ENCODE assay signal across 9 cellular contexts in genomic region chr2:197286805-197287595, GRCh38. TPM values are rescaled to one million over a fixed set of nuclear protein-coding genes. Genes with fewer than 3 reads are reported as not detected.
A peak's percentile ranks its signal among the peaks of the same experiment; 100 is the strongest.
DNase-seq lines count a peak whose midpoint lies in the region; ATAC-seq, FAIRE-seq and TF ChIP-seq lines count a peak whose summit lies in the region.
"Had no signal": no experiment of that assay in that cellular context is flagged by ENCODE, and none has a peak within 500 bp of the region (broad histone marks: within the 10 kb centered on the region; RNA-seq: fewer than 3 reads in every experiment).

No MANE protein-coding gene starts in this region.

- peaks cover 36% of the 10 kb centered on the region for H3K36me3 Mint-ChIP-seq in activated T-cell treated with anti-CD3 and anti-CD28 coated beads, Interleukin-2, amount 50 U/mL, for 24 hours (ENCODE audit: low read depth)

- intact Hi-C loops in K562 (cut with micrococcal nuclease) (no loop called here), upper lobe of right lung (cut with DNase I) (no loop called here)

- H3K27ac Mint-ChIP-seq in activated T-cell treated with anti-CD3 and anti-CD28 coated beads, Interleukin-2, amount 50 U/mL, for 24 hours = peak overlapping the region; percentile 98

- no peak for FAIRE-seq in K562 (lab: Jason Lieb, UNC)
- FAIRE-seq: G401.6 had no signal

- peak; percentile 92 for ATAC-seq in HG02642 (IDR thresholded peaks at IDR 0.05; ENCODE audit: poor library complexity, unreplicated experiment)
- no peak for ATAC-seq in K562
- peak; percentile 80 for ATAC-seq in upper lobe of right lung

- H3K27me3 ChIP-seq in K562 (ENCODE audit: control insufficient read depth in 2 of 2, insufficient read depth in 2 of 2, low read length in 2 of 2) (no peaks in the 10 kb centered on the region; a peak in 1 of 5 replicates), kidney epithelial cell (ENCODE audit: control insufficient read depth, insufficient read depth, low read length) (no peaks in the 10 kb centered on the region), upper lobe of right lung (no peaks in the 10 kb centered on the region)

- H3K9ac ChIP-seq in K562 (ENCODE audit: insufficient read depth in 1 of 2, low read depth in 2 of 2, low read length in 2 of 2) = no peak overlapping the region

- WGBS in K562 (ENCODE audit: insufficient coverage, low coverage, missing lambda C conversion rate) = 2% methylated on average over 8 of the region's 8 CpGs

- TF ChIP-seq CTCF in K562 (IDR thresholded peaks at IDR 0.05 in 2 of 3, conservative IDR thresholded peaks at IDR 0.05 in 1 of 3; ENCODE audit: insufficient read depth in 2 of 3, low read depth in 1 of 3, low read length in 3 of 3) (no peak), kidney epithelial cell (IDR thresholded peaks at IDR 0.05; ENCODE audit: insufficient read depth, low read length, poor library complexity, severe bottlenecking) (no peak), upper lobe of right lung (IDR thresholded peaks at IDR 0.05) (no peak)

- BruUV-seq in K562 (replicated peaks; lab: Mats Ljungman, UMichigan) = no TSS peak

- no peak for TF ChIP-seq POLR2A in K562 (conservative IDR thresholded peaks at IDR 0.05)

- no peak overlapping the region for H3K4me3 ChIP-seq in K562
- no peak overlapping the region for H3K4me3 ChIP-seq in kidney epithelial cell (ENCODE audit: low read depth, low read length)
- no peak overlapping the region for H3K4me3 ChIP-seq in upper lobe of right lung

- no peaks in the 10 kb centered on the region for H3K9me1 ChIP-seq in K562 (ENCODE audit: control insufficient read depth, insufficient read depth, low read length)

- H3K27ac ChIP-seq in K562 (ENCODE audit: extremely low read depth, low read depth, low read length) (no peak overlapping the region), upper lobe of right lung (peak overlapping the region; percentile 14)

- H3K4me1 ChIP-seq in K562 (replicated peaks in 1 of 2; ENCODE audit: control insufficient read depth in 2 of 2, insufficient read depth in 2 of 2, low read length in 2 of 2) = no peaks in the 10 kb centered on the region
- H3K4me1 ChIP-seq in upper lobe of right lung = peaks cover 27% of the 10 kb centered on the region

- CTCF ChIA-PET in K562 (lab: Yijun Ruan, JAX; ENCODE audit: low intra/inter-chr PET ratio) = no interaction called here

- H3K4me3 Mint-ChIP-seq in activated T-cell treated with anti-CD3 and anti-CD28 coated beads, Interleukin-2, amount 50 U/mL, for 24 hours = peak overlapping the region; percentile 63

- TF ChIP-seq RAD21 in K562 (CRISPR knock-in tag; conservative IDR thresholded peaks at IDR 0.05 in 1 of 2, IDR thresholded peaks at IDR 0.05 in 1 of 2) = no peak

- H3K4me2 ChIP-seq in K562 (ENCODE audit: insufficient read depth, low read length) = no peak overlapping the region

- no peak overlapping the region for H2AFZ ChIP-seq in K562 (ENCODE audit: low read depth, low read length)

- no peak for TF ChIP-seq EP300 in K562 (IDR thresholded peaks at IDR 0.05; ENCODE audit: low read length)

- H3K79me2 ChIP-seq in K562 (ENCODE audit: control insufficient read depth, insufficient read depth, low read length) = no peaks in the 10 kb centered on the region

- H3K9me3 ChIP-seq in K562 (replicated peaks; ENCODE audit: control insufficient read depth, insufficient read depth, low read depth, low read length) (no peaks in the 10 kb centered on the region), upper lobe of right lung (no peaks in the 10 kb centered on the region)

- no peaks in the 10 kb centered on the region for H3K36me3 ChIP-seq in K562 (ENCODE audit: control insufficient read depth, insufficient read depth, low read length)
- no peaks in the 10 kb centered on the region for H3K36me3 ChIP-seq in kidney epithelial cell (ENCODE audit: control insufficient read depth, insufficient read depth, low read length)
- no peaks in the 10 kb centered on the region for H3K36me3 ChIP-seq in upper lobe of right lung

- peaks cover 84% of the 10 kb centered on the region for H3K4me1 Mint-ChIP-seq in activated T-cell treated with anti-CD3 and anti-CD28 coated beads, Interleukin-2, amount 50 U/mL, for 24 hours (ENCODE audit: low read depth)

- no peak for DNase-seq in activated T-cell treated with anti-CD3 and anti-CD28 coated beads, Interleukin-2, amount 50 U/mL, for 24 hours
- no peak for DNase-seq in activated T-cell treated with anti-CD3 and anti-CD28 coated beads, Interleukin-2, amount 50 U/mL, for 48 hours
- DNase-seq in NCI-H226 = peak; percentile 80
- no peak for DNase-seq in K562 (ENCODE audit: extremely low read depth in 1 of 4, low spot score in 3 of 4)
- DNase-seq in kidney epithelial cell (ENCODE audit: low read depth) = peak; percentile 63
- no peak for DNase-seq in upper lobe of right lung
- no peak for DNase-seq in UCSD-AML1 (lab: John Stamatoyannopoulos, UW; ENCODE audit: unreplicated experiment)

- no peaks in the 10 kb centered on the region for H3K27me3 Mint-ChIP-seq in activated T-cell treated with anti-CD3 and anti-CD28 coated beads, Interleukin-2, amount 50 U/mL, for 24 hours

- H4K20me1 ChIP-seq in K562 (replicated peaks; ENCODE audit: control insufficient read depth, insufficient read depth, low read length) = no peaks in the 10 kb centered on the region

- POLR2A ChIA-PET in K562 (lab: Yijun Ruan, JAX) = no interaction called here

- in situ Hi-C loops in K562 (cut with MboI) = no loop called here

- peaks cover 5% of the 10 kb centered on the region for H3K9me3 Mint-ChIP-seq in activated T-cell treated with anti-CD3 and anti-CD28 coated beads, Interleukin-2, amount 50 U/mL, for 24 hours

TF ChIP-seq in K562, 482 proteins besides CTCF, POLR2A, EP300 and RAD21:
- TF ChIP-seq CREM (IDR thresholded peaks at IDR 0.05; ENCODE audit: low read depth) = 0 out of 2 replicates have a peak, but pooled peaks have one; percentile 36
- no peak for TF ChIP-seq ATF1 (CRISPR knock-in tag; IDR thresholded peaks at IDR 0.05)
- peak; percentile 80 for TF ChIP-seq ATF1 (tag; IDR thresholded peaks at IDR 0.05)
- TF ChIP-seq SRSF1 (IDR thresholded peaks at IDR 0.05; ENCODE audit: low read depth, low read length) = no peak

RNA-seq across cellular contexts. Expression of gene ANKRD44, which starts 23.6 kb away (rescaled TPM):
- 0.30 and 0.33 TPM in 2 replicates for total RNA-seq in K562 (2011; cell fraction: chromatin; rRNA removed; ENCODE audit: low replicate concordance)
- not detected in 2 replicates for total RNA-seq in K562 (2011; cell fraction: nucleolus; rRNA removed)
- total RNA-seq in K562 (2011; cell fraction: nucleoplasm; rRNA removed) = not detected in 2 replicates
- total RNA-seq in K562 (2014; rRNA removed) (0.08 TPM in 1 of 2 replicates, not detected in the other), K562 (2014; rRNA removed; fragmentation: Illumina TruSeq; extraction: Trizol) (not detected in 2 replicates), K562 (2015; rRNA removed; fragmentation: Illumina TruSeq; extraction: Trizol) (0.04 TPM in 2 replicates), K562 (2021) (0.25 and 0.64 TPM in 2 replicates), kidney epithelial cell (2.4 and 4.3 TPM in 2 replicates), upper lobe of right lung (51.4 TPM)
- polyA plus RNA-seq in K562 (2011; rRNA removed) (0.04 TPM in 2 replicates), K562 (2014; fragmentation: Illumina TruSeq; extraction: Trizol) (0.01 and 0.03 TPM in 2 replicates), K562 (2014; fragmentation: Nextera tagmentation; extraction: Ambion mirVana) (under 1 TPM in 1 of 2 experiments, not detected in 1; 0.10 TPM), K562 (2014; rRNA removed) (0.09 TPM in 1 of 2 replicates, not detected in the other)
- 0.03 TPM in 1 of 2 replicates, not detected in the other for polyA plus RNA-seq in K562 (2011; cell fraction: cytosol; rRNA removed)
- 0.37 and 0.52 TPM in 2 replicates for polyA plus RNA-seq in K562 (2011; cell fraction: nucleus; rRNA removed)
- polyA plus RNA-seq in K562 (2012) = 0.01 and 0.37 TPM in 2 replicates
- 0.11 TPM in 1 of 2 replicates, not detected in the other for polyA minus RNA-seq in K562 (2011; rRNA and poly(A)+ RNA removed)
- not detected in 2 replicates for polyA minus RNA-seq in K562 (2011; cell fraction: cytosol; rRNA and poly(A)+ RNA removed)
- polyA minus RNA-seq in K562 (2011; cell fraction: nucleus; rRNA and poly(A)+ RNA removed) = not detected in 2 replicates

Comparison
In these comparisons a context has a peak if more than half of its experiments do, and no peak if none do; other contexts are left out.
1. DNase-seq: peak in NCI-H226 (single experiment) and kidney epithelial cell (single experiment); none in activated T-cell treated with anti-CD3 and anti-CD28 coated beads, Interleukin-2, amount 50 U/mL, for 24 hours (single experiment), activated T-cell treated with anti-CD3 and anti-CD28 coated beads, Interleukin-2, amount 50 U/mL, for 48 hours (0 of 2), K562 (0 of 4), upper lobe of right lung (single experiment) and UCSD-AML1 (single experiment).